Comparison of ENCODE assay signal across 21 cellular contexts in the genomic region with DNA sequence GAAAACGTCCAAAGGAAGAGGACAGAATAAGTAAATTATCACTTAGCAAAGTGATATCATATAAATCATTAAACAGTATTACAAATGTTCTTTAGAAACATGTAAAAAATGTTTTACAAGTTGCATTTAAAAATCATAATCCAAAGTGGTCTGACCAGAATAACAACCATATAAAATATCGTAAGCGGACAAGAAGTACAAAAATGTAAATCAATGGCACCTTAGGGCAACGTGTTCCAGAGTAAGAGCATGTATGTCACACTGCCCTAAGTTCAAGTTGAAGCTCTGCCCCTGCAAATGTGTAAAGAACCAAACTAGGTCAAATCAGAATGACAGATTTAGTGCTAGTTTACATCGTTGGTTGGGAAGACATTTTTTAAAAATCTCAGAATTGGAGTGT. TPM values are rescaled to one million over a fixed set of nuclear protein-coding genes. Genes with fewer than 3 reads are reported as not detected.
DNase-seq lines count a peak whose midpoint lies in the region; ATAC-seq and TF ChIP-seq lines count a peak whose summit lies in the region.
"Had no signal": no experiment of that assay in that cellular context is flagged by ENCODE, and none has a peak within 500 bp of the region (broad histone marks: within the 10 kb centered on the region; RNA-seq: fewer than 3 reads in every experiment).

No MANE protein-coding gene starts in this region.

- BruUV-seq in PC-3 (replicated peaks; lab: Mats Ljungman, UMichigan), result no TSS peak
- no TSS peak for BruUV-seq in OCI-LY7 (replicated peaks; lab: Mats Ljungman, UMichigan)

- H3K9me3 ChIP-seq in PC-3 (ENCODE audit: low read length), result no peaks in the 10 kb centered on the region
- peaks cover 0 to 9% of the 10 kb centered on the region in 2 donors for H3K9me3 ChIP-seq in uterus
- no peaks in the 10 kb centered on the region for H3K9me3 ChIP-seq in right cardiac atrium (ENCODE audit: control insufficient read depth, low read length)
- no peaks in the 10 kb centered on the region for H3K9me3 ChIP-seq in effector memory CD4-positive, alpha-beta T cell (ENCODE audit: control insufficient read depth, low read length)
- peaks cover 17% of the 10 kb centered on the region; the same call in 1 of the 2 replicates for H3K9me3 ChIP-seq in OCI-LY7 (ENCODE audit: low read length)
- H3K9me3 ChIP-seq: HAP-1 had no signal

- intact Hi-C loops in PC-3 (cut with micrococcal nuclease) (no loop called here), uterus (cut with DNase I; ENCODE audit: low total_unique reads) (no loop called here), right cardiac atrium (cut with DNase I) (loop anchor here in 1 of 4 donors (10.0 kb wide), 1 partner anchor 53 kb away; no protein-coding TSS in a partner anchor), OCI-LY7 (cut with micrococcal nuclease; ENCODE audit: unreplicated experiment) (no loop called here)

- H3K9ac ChIP-seq in PC-3 (ENCODE audit: low read length), result no peak overlapping the region

- H4K20me1 ChIP-seq in PC-3 (ENCODE audit: low read length), result no peaks in the 10 kb centered on the region
- peaks cover 11% of the 10 kb centered on the region; the same call in 1 of the 2 replicates for H4K20me1 ChIP-seq in OCI-LY7 (ENCODE audit: insufficient read depth, low read length)

- no peaks in the 10 kb centered on the region; the same call in 1 of the 2 replicates for H3K36me3 ChIP-seq in PC-3 (ENCODE audit: low read depth, low read length)
- no peaks in the 10 kb centered on the region for H3K36me3 ChIP-seq in uterus
- no peaks in the 10 kb centered on the region for H3K36me3 ChIP-seq in effector memory CD4-positive, alpha-beta T cell (ENCODE audit: control insufficient read depth, insufficient read depth, low read length)
- no peaks in the 10 kb centered on the region for H3K36me3 ChIP-seq in OCI-LY7 (ENCODE audit: insufficient read depth, low read length)
- H3K36me3 ChIP-seq: HAP-1 had no signal

- H3F3A ChIP-seq in PC-3 (ENCODE audit: low read length, unreplicated experiment), result no peaks in the 10 kb centered on the region

- 79% methylated on average over 5 of the region's 5 CpGs for WGBS in right cardiac atrium

- H3K27me3 ChIP-seq in PC-3 (ENCODE audit: low read length), result no peaks in the 10 kb centered on the region
- no peaks in the 10 kb centered on the region for H3K27me3 ChIP-seq in uterus
- H3K27me3 ChIP-seq in right cardiac atrium (ENCODE audit: control insufficient read depth, insufficient read depth), result no peaks in the 10 kb centered on the region
- no peaks in the 10 kb centered on the region for H3K27me3 ChIP-seq in effector memory CD4-positive, alpha-beta T cell (replicated peaks; ENCODE audit: control insufficient read depth, insufficient read depth, low read length, poor library complexity, severe bottlenecking)

- TF ChIP-seq CTCF in PC-3 (conservative IDR thresholded peaks at IDR 0.05; ENCODE audit: low read depth, low read length) (no peak), fibroblast of villous mesenchyme (IDR thresholded peaks at IDR 0.05; ENCODE audit: insufficient read depth, low read depth, low read length) (no peak), uterus (IDR thresholded peaks at IDR 0.05) (no peak), OCI-LY7 (conservative IDR thresholded peaks at IDR 0.05; ENCODE audit: low read length) (no peak)

- peak; percentile 36 for DNase-seq in PC-3
- DNase-seq in fibroblast of villous mesenchyme (ENCODE audit: low read depth), result peak; percentile 20
- no peak for DNase-seq in uterus
- DNase-seq in right cardiac atrium, result no peak
- no peak for DNase-seq in effector memory CD4-positive, alpha-beta T cell
- DNase-seq in OCI-LY7 (ENCODE audit: low spot score), result no peak
- DNase-seq: 8988T; ACHN; C1 segment of cervical spinal cord; Calu3; CD4-positive, alpha-beta memory T cell; COR-L47; DMS53; DMS79 treated with DMSO at 0.1 percent for 48 hours; GF-D8; GOT3; HFFc6 had no signal

- peaks cover 8% of the 10 kb centered on the region; the same call in 1 of the 2 replicates for H3K4me1 ChIP-seq in PC-3 (ENCODE audit: insufficient read depth, low read length)
- H3K4me1 ChIP-seq in uterus, result peaks cover 5 to 20% of the 10 kb centered on the region in 2 donors
- peaks cover 11% of the 10 kb centered on the region for H3K4me1 ChIP-seq in right cardiac atrium (ENCODE audit: control insufficient read depth, insufficient read depth, low read length)
- H3K4me1 ChIP-seq in effector memory CD4-positive, alpha-beta T cell (ENCODE audit: control insufficient read depth, insufficient read depth, low read length, poor library complexity, severe bottlenecking), result no peaks in the 10 kb centered on the region
- H3K4me1 ChIP-seq in OCI-LY7 (ENCODE audit: insufficient read depth, low read length, poor library complexity, severe bottlenecking), result peaks cover under 1% of the 10 kb centered on the region
- H3K4me1 ChIP-seq: HAP-1 had no signal

- POLR2A ChIA-PET in PC-3 (lab: Charles Lee; ENCODE audit: unreplicated experiment) (no interaction called here), OCI-LY7 (lab: Charles Lee) (no interaction called here)

- no peak for TF ChIP-seq POLR2A in uterus (IDR thresholded peaks at IDR 0.05)

- H3K9me2 ChIP-seq in PC-3 (replicated peaks; ENCODE audit: low read length), result no peaks in the 10 kb centered on the region
- no peaks in the 10 kb centered on the region for H3K9me2 ChIP-seq in OCI-LY7 (ENCODE audit: insufficient read depth, low read length)

- H3K79me2 ChIP-seq in PC-3 (ENCODE audit: low read length), result peaks cover 97% of the 10 kb centered on the region
- peaks cover 47% of the 10 kb centered on the region for H3K79me2 ChIP-seq in OCI-LY7 (ENCODE audit: insufficient read depth, low read depth, low read length)

- no peak overlapping the region for H3K4me3 ChIP-seq in PC-3 (ENCODE audit: low read length)
- H3K4me3 ChIP-seq in fibroblast of villous mesenchyme (ENCODE audit: low read depth, low read length), result no peak overlapping the region
- no peak overlapping the region for H3K4me3 ChIP-seq in uterus
- no peak overlapping the region for H3K4me3 ChIP-seq in right cardiac atrium (ENCODE audit: low read length)
- H3K4me3 ChIP-seq in effector memory CD4-positive, alpha-beta T cell (ENCODE audit: insufficient read depth, low read depth, low read length, poor library complexity, severe bottlenecking), result no peak overlapping the region
- H3K4me3 ChIP-seq in OCI-LY7 (ENCODE audit: low read depth, low read length, poor library complexity, severe bottlenecking), result no peak overlapping the region
- H3K4me3 ChIP-seq: A549, HAP-1 had no signal

- CTCF ChIA-PET in PC-3 (lab: Charles Lee), result interaction anchor here (0.5 kb wide), 1 partner anchor 1130 kb away, joined by 3 read pairs; a partner anchor contains a TSS
- CTCF ChIA-PET in OCI-LY7 (lab: Charles Lee; ENCODE audit: unreplicated experiment), result no interaction called here

- H3K27ac ChIP-seq in PC-3 (ENCODE audit: low read length) (no peak overlapping the region), uterus (peak overlapping the region; percentile 57 to 96), right cardiac atrium (ENCODE audit: low read length) (no peak overlapping the region), OCI-LY7 (ENCODE audit: low read depth, low read length, poor library complexity, severe bottlenecking) (no peak overlapping the region)
- no peak overlapping the region for H3K27ac ChIP-seq in effector memory CD4-positive, alpha-beta T cell (ENCODE audit: insufficient read depth, low read length, poor library complexity, severe bottlenecking)
- H3K27ac ChIP-seq: A549 had no signal

- no peak for ATAC-seq in PC-3
- ATAC-seq in right cardiac atrium, result no peak
- ATAC-seq: A549 had no signal

- H2AFZ ChIP-seq in PC-3 (ENCODE audit: low read length) (no peak overlapping the region), OCI-LY7 (ENCODE audit: low read length) (no peak overlapping the region)

- H3K4me2 ChIP-seq in PC-3 (ENCODE audit: low read length) (0 out of 2 replicates have a peak overlapping the region, but pooled peaks have one; percentile 13), OCI-LY7 (ENCODE audit: low read length) (no peak overlapping the region)
- H3K4me2 ChIP-seq: A549 had no signal

RNA-seq across cellular contexts. Expression of a gene that starts 11.4 kb away (rescaled TPM):
- total RNA-seq in PC-3 (2014; rRNA removed) (6.7 and 7.8 TPM in 2 replicates), fibroblast of villous mesenchyme (9.3 and 11.2 TPM in 2 replicates), uterus (10 to 100 TPM; 11.8 to 62.0 (median 28.2) TPM), right cardiac atrium (10 to 100 TPM; 34.3 to 44.0 (median 37.3) TPM), OCI-LY7 (2022) (12.2 and 12.9 TPM in 2 replicates)
- 12.8 TPM for polyA plus RNA-seq in right cardiac atrium
- total RNA-seq in OCI-LY7 (2014; rRNA removed; shearing (Covaris generic)), result 6.8 and 9.0 TPM in 2 replicates

RNA-seq across cellular contexts. Expression of a gene that starts 44.7 kb away (rescaled TPM):
- total RNA-seq in PC-3 (2014; rRNA removed) (4.5 and 6.3 TPM in 2 replicates), fibroblast of villous mesenchyme (not detected in 2 replicates), uterus (under 1 TPM in 3 of 4 donors, not detected in 1; under 0.01 to 0.62 (median 0.40) TPM), right cardiac atrium (not detected), OCI-LY7 (2022) (not detected in 2 replicates)
- 0.05 TPM for polyA plus RNA-seq in right cardiac atrium
- not detected in 2 replicates for total RNA-seq in OCI-LY7 (2014; rRNA removed; shearing (Covaris generic))
- total RNA-seq: Calu3; CD4-positive, alpha-beta memory T cell; G401; HFFc6 had no signal
- polyA plus RNA-seq: BJ; CD4-positive, alpha-beta memory T cell had no signal

Comparison
In these comparisons a context has a peak if more than half of its experiments do, and no peak if none do; other contexts are left out.
1. DNase-seq: peak in PC-3 (single experiment) and fibroblast of villous mesenchyme (single experiment); none in uterus (0 of 2), right cardiac atrium (0 of 3), effector memory CD4-positive, alpha-beta T cell (0 of 3) and OCI-LY7 (single experiment).
2. H3K27ac ChIP-seq: peak in uterus (2 of 2); none in PC-3 (single experiment), right cardiac atrium (single experiment), effector memory CD4-positive, alpha-beta T cell (single experiment) and OCI-LY7 (single experiment).